Comparison of ENCODE assay signal across 1 cellular context in genomic region chr7:100627238-100627549, GRCh38.
TF ChIP-seq lines count a peak whose summit lies in the region.

No MANE protein-coding gene starts in this region.

TF ChIP-seq in HepG2, 621 proteins besides CTCF, POLR2A, EP300 and RAD21:
- no peak for TF ChIP-seq NFE2 (CRISPR knock-in tag; IDR thresholded peaks at IDR 0.05)
- no peak for TF ChIP-seq GATAD1 (CRISPR knock-in tag; IDR thresholded peaks at IDR 0.05)
- peak; percentile 48 for TF ChIP-seq AGO2 (optimal IDR thresholded peaks at IDR 0.05; ENCODE audit: low read depth, low read length)
